1 cellular context compared by ENCODE assay signal in the genomic region with DNA sequence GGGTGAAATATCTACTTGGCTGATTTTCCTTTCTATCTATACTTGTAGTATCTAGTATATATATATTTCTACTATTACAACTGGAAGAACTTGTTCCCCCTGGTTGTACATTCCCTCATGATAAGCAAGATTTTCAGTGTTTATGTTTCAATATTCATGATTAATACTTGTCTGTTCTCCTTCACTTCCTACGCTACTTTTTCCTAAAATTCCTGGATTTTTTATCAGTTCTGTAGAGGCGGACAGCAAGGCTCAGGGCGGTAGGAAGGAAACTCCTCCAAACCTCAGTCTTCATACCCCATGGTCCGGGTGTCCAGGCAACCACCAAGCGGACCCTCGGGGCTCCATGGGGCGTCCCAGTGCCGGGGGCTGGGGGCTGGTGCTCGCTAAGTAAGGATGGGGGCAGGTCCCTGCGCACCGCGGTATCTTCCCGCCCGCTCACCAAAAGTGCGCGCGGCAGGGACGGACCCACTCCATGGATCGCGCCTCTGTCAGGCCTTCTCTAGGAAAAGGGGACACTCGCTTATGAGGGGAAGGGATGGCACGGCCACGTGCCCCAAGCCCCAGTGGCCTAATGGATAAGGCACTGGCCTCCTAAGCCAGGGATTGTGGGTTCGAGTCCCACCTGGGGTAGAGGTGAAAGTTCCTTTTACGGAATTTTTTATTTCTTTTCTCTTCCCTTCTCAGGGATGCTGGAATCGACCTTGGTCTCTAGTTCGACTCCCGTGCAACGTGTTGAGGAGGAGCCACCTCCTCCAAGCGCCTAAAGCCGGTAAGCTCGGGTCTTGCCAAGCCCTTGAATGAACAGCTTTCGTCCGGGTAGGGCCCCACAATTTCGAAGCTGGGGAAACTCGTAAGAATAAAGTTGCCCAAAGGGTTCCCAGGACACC.
A peak's percentile ranks its signal among the peaks of the same experiment; 100 is the strongest.
TF ChIP-seq lines count a peak whose summit lies in the region.

No MANE protein-coding gene starts in this region.

TF ChIP-seq in IMR-90, 13 proteins besides CTCF, POLR2A, EP300 and RAD21:
- TF ChIP-seq, protein P1, sequence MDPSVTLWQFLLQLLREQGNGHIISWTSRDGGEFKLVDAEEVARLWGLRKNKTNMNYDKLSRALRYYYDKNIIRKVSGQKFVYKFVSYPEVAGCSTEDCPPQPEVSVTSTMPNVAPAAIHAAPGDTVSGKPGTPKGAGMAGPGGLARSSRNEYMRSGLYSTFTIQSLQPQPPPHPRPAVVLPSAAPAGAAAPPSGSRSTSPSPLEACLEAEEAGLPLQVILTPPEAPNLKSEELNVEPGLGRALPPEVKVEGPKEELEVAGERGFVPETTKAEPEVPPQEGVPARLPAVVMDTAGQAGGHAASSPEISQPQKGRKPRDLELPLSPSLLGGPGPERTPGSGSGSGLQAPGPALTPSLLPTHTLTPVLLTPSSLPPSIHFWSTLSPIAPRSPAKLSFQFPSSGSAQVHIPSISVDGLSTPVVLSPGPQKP (IDR thresholded peaks at IDR 0.05; ENCODE audit: borderline replicate concordance, low read depth, low read length): no peak
- TF ChIP-seq MXI1 (IDR thresholded peaks at IDR 0.05; ENCODE audit: borderline replicate concordance, low read depth, low read length): no peak; the same call in 1 of the 2 replicates
- TF ChIP-seq CEBPB (IDR thresholded peaks at IDR 0.05; ENCODE audit: low read depth, low read length): no peak
- TF ChIP-seq NFE2L2 (IDR thresholded peaks at IDR 0.05; ENCODE audit: low read depth, low read length): 0 out of 2 replicates have a peak, but pooled peaks have one; percentile 2
- no peak for TF ChIP-seq CHD1 (IDR thresholded peaks at IDR 0.05; ENCODE audit: low read depth, low read length)
- TF ChIP-seq MAZ (IDR thresholded peaks at IDR 0.05; ENCODE audit: borderline replicate concordance, low read depth, low read length): 0 out of 2 replicates have a peak, but pooled peaks have one; percentile 15
- no peak for TF ChIP-seq SMC3 (IDR thresholded peaks at IDR 0.05; ENCODE audit: low read depth, low read length)
- TF ChIP-seq MAFK (IDR thresholded peaks at IDR 0.05; ENCODE audit: low read depth, low read length): no peak
- TF ChIP-seq RCOR1 (IDR thresholded peaks at IDR 0.05; ENCODE audit: insufficient replicate concordance, low read length): peak; percentile 75
- TF ChIP-seq, protein P2, sequence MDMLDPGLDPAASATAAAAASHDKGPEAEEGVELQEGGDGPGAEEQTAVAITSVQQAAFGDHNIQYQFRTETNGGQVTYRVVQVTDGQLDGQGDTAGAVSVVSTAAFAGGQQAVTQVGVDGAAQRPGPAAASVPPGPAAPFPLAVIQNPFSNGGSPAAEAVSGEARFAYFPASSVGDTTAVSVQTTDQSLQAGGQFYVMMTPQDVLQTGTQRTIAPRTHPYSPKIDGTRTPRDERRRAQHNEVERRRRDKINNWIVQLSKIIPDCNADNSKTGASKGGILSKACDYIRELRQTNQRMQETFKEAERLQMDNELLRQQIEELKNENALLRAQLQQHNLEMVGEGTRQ (IDR thresholded peaks at IDR 0.05; ENCODE audit: low read depth, low read length): peak; percentile 91
- TF ChIP-seq RFX5 (IDR thresholded peaks at IDR 0.05; ENCODE audit: low read depth, low read length): no peak
- TF ChIP-seq BHLHE40 (IDR thresholded peaks at IDR 0.05; ENCODE audit: low read depth, low read length): peak; percentile 72
- peak; percentile 70 for TF ChIP-seq FOS (IDR thresholded peaks at IDR 0.05; ENCODE audit: low read depth, low read length)
